In genomic region chr3:102129774-102130608, GRCh38 we compare ENCODE assay signal across 10 cellular contexts.
DNase-seq lines count a peak whose midpoint lies in the region; ATAC-seq and TF ChIP-seq lines count a peak whose summit lies in the region.
"Had no signal": no experiment of that assay in that cellular context is flagged by ENCODE, and none has a peak within 500 bp of the region (broad histone marks: within the 10 kb centered on the region; RNA-seq: fewer than 3 reads in every experiment).

No MANE protein-coding gene starts in this region.

- H3K9me3 ChIP-seq in upper lobe of right lung: no peaks in the 10 kb centered on the region
- H3K9me3 ChIP-seq in WERI-Rb-1 (ENCODE audit: severe bottlenecking): no peaks in the 10 kb centered on the region
- H3K9me3 ChIP-seq in T-helper 17 cell (ENCODE audit: control insufficient read depth, low read length, poor library complexity, severe bottlenecking): no peaks in the 10 kb centered on the region

- peaks cover 24% of the 10 kb centered on the region for H3K4me1 Mint-ChIP-seq in activated naive CD4-positive, alpha-beta T cell treated with anti-CD3 and anti-CD28 coated beads for 36 hours (ENCODE audit: low read depth)
- H3K4me1 Mint-ChIP-seq in T-helper 17 cell: peaks cover 4% of the 10 kb centered on the region

- peaks cover 6% of the 10 kb centered on the region for H3K9me3 Mint-ChIP-seq in activated naive CD4-positive, alpha-beta T cell treated with anti-CD3 and anti-CD28 coated beads for 36 hours
- H3K9me3 Mint-ChIP-seq: dendritic cell treated with granulocyte-macrophage colony-stimulating factor and Interleukin-4, amounts not matched to agents 40 ng/mL and 50 ng/mL, for 4 days had no signal

- H3K36me3 Mint-ChIP-seq in activated naive CD4-positive, alpha-beta T cell treated with anti-CD3 and anti-CD28 coated beads for 36 hours (ENCODE audit: low read depth): no peaks in the 10 kb centered on the region
- no peaks in the 10 kb centered on the region for H3K36me3 Mint-ChIP-seq in T-helper 17 cell (ENCODE audit: low read depth)

- peak; percentile 82 for ATAC-seq in upper lobe of right lung
- ATAC-seq in T-helper 17 cell: no peak

- CTCF ChIA-PET in activated naive CD4-positive, alpha-beta T cell treated with anti-CD3 and anti-CD28 coated beads for 36 hours (lab: Charles Lee): interaction anchor here (0.9 to 1.8 kb wide), 4 partner anchors 8 to 115 kb away, joined by 3 to 5 read pairs (median 4); no protein-coding TSS in a partner anchor

- H3K27ac ChIP-seq in upper lobe of right lung (peak overlapping the region; percentile 56), WERI-Rb-1 (no peak overlapping the region)

- H3K4me3 ChIP-seq in upper lobe of right lung (no peak overlapping the region), WERI-Rb-1 (ENCODE audit: low read depth, low read length) (no peak overlapping the region)

- no peaks in the 10 kb centered on the region for H3K27me3 ChIP-seq in upper lobe of right lung
- no peaks in the 10 kb centered on the region for H3K27me3 ChIP-seq in WERI-Rb-1 (ENCODE audit: insufficient read depth, low read depth, severe bottlenecking)

- intact Hi-C loops in activated naive CD4-positive, alpha-beta T cell treated with anti-CD3 and anti-CD28 coated beads for 36 hours (cut with micrococcal nuclease): loop anchor here (1.0 kb wide), 1 partner anchor 37 kb away; no protein-coding TSS in a partner anchor
- intact Hi-C loops in upper lobe of right lung (cut with DNase I): no loop called here

- no peaks in the 10 kb centered on the region for H3K27me3 Mint-ChIP-seq in activated naive CD4-positive, alpha-beta T cell treated with anti-CD3 and anti-CD28 coated beads for 36 hours (ENCODE audit: low read depth)
- H3K27me3 Mint-ChIP-seq in T-helper 17 cell: no peaks in the 10 kb centered on the region
- H3K27me3 Mint-ChIP-seq: dendritic cell treated with granulocyte-macrophage colony-stimulating factor and Interleukin-4, amounts not matched to agents 40 ng/mL and 50 ng/mL, for 4 days had no signal

- no peak overlapping the region for H3K27ac Mint-ChIP-seq in activated naive CD4-positive, alpha-beta T cell treated with anti-CD3 and anti-CD28 coated beads for 36 hours
- H3K27ac Mint-ChIP-seq in T-helper 17 cell: no peak overlapping the region
- H3K27ac Mint-ChIP-seq: dendritic cell treated with granulocyte-macrophage colony-stimulating factor and Interleukin-4, amounts not matched to agents 40 ng/mL and 50 ng/mL, for 4 days had no signal

- H3K36me3 ChIP-seq in upper lobe of right lung (no peaks in the 10 kb centered on the region), WERI-Rb-1 (no peaks in the 10 kb centered on the region)

- H3K4me3 Mint-ChIP-seq in activated naive CD4-positive, alpha-beta T cell treated with anti-CD3 and anti-CD28 coated beads for 36 hours: no peak overlapping the region
- no peak overlapping the region for H3K4me3 Mint-ChIP-seq in T-helper 17 cell
- H3K4me3 Mint-ChIP-seq: dendritic cell treated with granulocyte-macrophage colony-stimulating factor and Interleukin-4, amounts not matched to agents 40 ng/mL and 50 ng/mL, for 4 days had no signal

- TF ChIP-seq CTCF in upper lobe of right lung (IDR thresholded peaks at IDR 0.05) (no peak), WERI-Rb-1 (IDR thresholded peaks at IDR 0.05; ENCODE audit: low read depth, low read length) (no peak)

- DNase-seq in activated naive CD4-positive, alpha-beta T cell treated with anti-CD3 and anti-CD28 coated beads for 36 hours: peak; percentile 29
- no peak for DNase-seq in activated naive CD4-positive, alpha-beta T cell treated with anti-CD3 and anti-CD28 coated beads, Interleukin-2, amount 50 U/mL, for 16 hours
- peak; percentile 34 for DNase-seq in amniotic stem cell (lab: John Stamatoyannopoulos, UW)
- peak; percentile 89 for DNase-seq in kidney tubule cell (ENCODE audit: low spot score)
- no peak for DNase-seq in upper lobe of right lung
- DNase-seq in WERI-Rb-1: no peak
- DNase-seq in DMS114 treated with DMSO at 0.1 percent for 48 hours (lab: John Stamatoyannopoulos, UW; ENCODE audit: unreplicated experiment): no peak
- DNase-seq in T-helper 17 cell: no peak
- DNase-seq: DMS79 had no signal

- peaks cover 8% of the 10 kb centered on the region for H3K4me1 ChIP-seq in upper lobe of right lung

Comparison
In these comparisons a context has a peak if more than half of its experiments do, and no peak if none do; other contexts are left out.
1. DNase-seq: peak in activated naive CD4-positive, alpha-beta T cell treated with anti-CD3 and anti-CD28 coated beads for 36 hours (single experiment), amniotic stem cell (single experiment) and kidney tubule cell (single experiment); none in activated naive CD4-positive, alpha-beta T cell treated with anti-CD3 and anti-CD28 coated beads, Interleukin-2, amount 50 U/mL, for 16 hours (single experiment), upper lobe of right lung (single experiment), WERI-Rb-1 (single experiment), DMS114 treated with DMSO at 0.1 percent for 48 hours (single experiment) and T-helper 17 cell (0 of 3).